ENCODE assay signal across 22 cellular contexts in the genomic region with DNA sequence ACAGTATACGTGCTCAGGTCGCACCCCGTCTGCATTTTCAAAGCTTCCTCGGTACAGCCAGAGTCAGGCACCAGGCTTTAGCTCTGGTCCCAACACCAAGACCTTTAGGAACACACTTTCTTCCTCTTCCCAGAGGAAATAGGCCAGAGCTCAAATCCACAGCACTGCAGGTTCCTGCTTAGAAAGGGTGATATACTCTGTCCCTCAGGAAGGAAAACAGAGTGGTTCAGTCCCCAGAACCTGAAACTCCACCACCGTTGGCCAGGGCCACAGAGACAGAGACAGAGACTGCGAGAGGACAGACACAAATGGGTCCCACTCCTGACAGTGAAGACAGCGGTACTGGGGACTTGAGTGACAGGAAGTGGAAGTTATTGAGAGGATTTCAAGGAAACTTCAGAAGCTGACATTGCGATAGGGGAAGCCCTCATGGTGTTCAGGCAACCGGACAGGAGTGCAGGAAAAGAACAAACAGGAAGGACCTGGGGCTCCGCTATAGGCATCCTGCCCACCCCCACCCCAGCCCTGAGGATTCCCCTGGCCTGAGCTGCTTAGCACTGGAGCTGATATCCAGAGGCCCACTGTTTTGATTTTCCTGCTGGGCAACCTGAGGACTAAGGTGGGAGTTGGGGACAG. TPM values are rescaled to one million over a fixed set of nuclear protein-coding genes. Genes with fewer than 3 reads are reported as not detected.
DNase-seq lines count a peak whose midpoint lies in the region; ATAC-seq and TF ChIP-seq lines count a peak whose summit lies in the region.
"Had no signal": no experiment of that assay in that cellular context is flagged by ENCODE, and none has a peak within 500 bp of the region (broad histone marks: within the 10 kb centered on the region; RNA-seq: fewer than 3 reads in every experiment).

No MANE protein-coding gene starts in this region.

- H3K27me3 Mint-ChIP-seq in type B pancreatic cell: no peaks in the 10 kb centered on the region

- TF ChIP-seq POLR2A in esophagus muscularis mucosa (IDR thresholded peaks at IDR 0.05; ENCODE audit: low read depth): no peak

- TF ChIP-seq EP300 in SK-N-SH (IDR thresholded peaks at IDR 0.05; ENCODE audit: borderline replicate concordance in 1 of 2, low read depth in 1 of 2, low read length in 1 of 2) (no peak), esophagus muscularis mucosa (IDR thresholded peaks at IDR 0.05) (no peak)

- H3K9me3 ChIP-seq in SK-N-SH (no peaks in the 10 kb centered on the region), PC-3 (ENCODE audit: low read length) (no peaks in the 10 kb centered on the region), esophagus muscularis mucosa (no peaks in the 10 kb centered on the region)
- H3K9me3 ChIP-seq: adrenal gland, transverse colon had no signal

- H3F3A ChIP-seq in SK-N-SH (replicated peaks; ENCODE audit: insufficient read depth): peaks cover 4% of the 10 kb centered on the region
- no peaks in the 10 kb centered on the region for H3F3A ChIP-seq in PC-3 (ENCODE audit: low read length, unreplicated experiment)

- TF ChIP-seq CTCF in SK-N-SH (IDR thresholded peaks at IDR 0.05) (no peak), type B pancreatic cell (conservative IDR thresholded peaks at IDR 0.05) (no peak), PC-3 (conservative IDR thresholded peaks at IDR 0.05; ENCODE audit: low read depth, low read length) (no peak), esophagus muscularis mucosa (IDR thresholded peaks at IDR 0.05) (no peak)

- no peak overlapping the region for H3K4me2 ChIP-seq in SK-N-SH
- no peak overlapping the region for H3K4me2 ChIP-seq in PC-3 (ENCODE audit: low read length)

- no TSS peak for BruUV-seq in PC-3 (replicated peaks; lab: Mats Ljungman, UMichigan)

- H3K9me2 ChIP-seq in SK-N-SH (no peaks in the 10 kb centered on the region), PC-3 (replicated peaks; ENCODE audit: low read length) (no peaks in the 10 kb centered on the region)

- peak overlapping the region; percentile 2 for H3K4me3 Mint-ChIP-seq in type B pancreatic cell
- H3K4me3 Mint-ChIP-seq: activated CD8-positive, alpha-beta T cell treated with anti-CD3 and anti-CD28 coated beads, Interleukin-2, amount 10 ng/mL, durations not matched to agents 7 days and 5 days; T-cell had no signal

- H4K20me1 ChIP-seq in SK-N-SH (ENCODE audit: insufficient read depth) (no peaks in the 10 kb centered on the region), PC-3 (ENCODE audit: low read length) (no peaks in the 10 kb centered on the region)

- H3K36me3 Mint-ChIP-seq in type B pancreatic cell: no peaks in the 10 kb centered on the region
- H3K36me3 Mint-ChIP-seq: T-cell had no signal

- H3K9ac ChIP-seq in SK-N-SH: no peak overlapping the region
- no peak overlapping the region for H3K9ac ChIP-seq in PC-3 (ENCODE audit: low read length)

- H3K4me3 ChIP-seq in SK-N-SH (ENCODE audit: low read depth in 2 of 2, low read length in 1 of 2) (no peak overlapping the region), PC-3 (ENCODE audit: low read length) (no peak overlapping the region), esophagus muscularis mucosa (no peak overlapping the region)
- H3K4me3 ChIP-seq: adrenal gland, coronary artery, GM12878, lung, transverse colon had no signal

- H3K27ac ChIP-seq in SK-N-SH (ENCODE audit: low read depth in 2 of 2, low read length in 1 of 2) (no peak overlapping the region), PC-3 (ENCODE audit: low read length) (no peak overlapping the region), esophagus muscularis mucosa (replicated peaks in 1 of 4) (no peak overlapping the region)
- H3K27ac ChIP-seq: adrenal gland, coronary artery, transverse colon had no signal

- H3K4me1 ChIP-seq in SK-N-SH (ENCODE audit: control insufficient read depth in 1 of 2, insufficient read depth in 2 of 2, low read depth in 1 of 2, low read length in 1 of 2): peaks cover 4 to 25% of the 10 kb centered on the region in 2 experiments; a peak in 2 of 4 replicates
- peaks cover 45% of the 10 kb centered on the region for H3K4me1 ChIP-seq in PC-3 (ENCODE audit: insufficient read depth, low read length)
- peaks cover 0 to 40% (median 26%) of the 10 kb centered on the region in 4 donors for H3K4me1 ChIP-seq in esophagus muscularis mucosa

- peaks cover 48% of the 10 kb centered on the region for H3K4me1 Mint-ChIP-seq in type B pancreatic cell (ENCODE audit: unreplicated experiment)

- H3K36me3 ChIP-seq in SK-N-SH (replicated peaks in 1 of 2; ENCODE audit: control insufficient read depth in 1 of 2, insufficient read depth in 2 of 2, low read length in 1 of 2) (no peaks in the 10 kb centered on the region), PC-3 (ENCODE audit: low read depth, low read length) (no peaks in the 10 kb centered on the region), esophagus muscularis mucosa (no peaks in the 10 kb centered on the region)
- H3K36me3 ChIP-seq: adrenal gland, transverse colon had no signal

- peak overlapping the region; percentile 42 for H3K27ac Mint-ChIP-seq in type B pancreatic cell
- H3K27ac Mint-ChIP-seq: activated CD8-positive, alpha-beta T cell treated with anti-CD3 and anti-CD28 coated beads, Interleukin-2, amount 10 ng/mL, durations not matched to agents 7 days and 5 days; T-cell had no signal

- ATAC-seq in SK-N-SH treated with all-trans-retinoic acid at 6 μM for 48 hours (no peak), PC-3 (no peak)
- ATAC-seq: activated CD8-positive, alpha-beta T cell treated with anti-CD3 and anti-CD28 coated beads, Interleukin-2, amount 10 ng/mL, durations not matched to agents 7 days and 5 days; GM12878; T-cell had no signal

- DNase-seq in SK-N-SH: no peak
- DNase-seq in UCSD-AML1 (lab: John Stamatoyannopoulos, UW; ENCODE audit: unreplicated experiment): peak; percentile 50
- peak; percentile 24 to 49 for DNase-seq in lung microvascular endothelial cell (ENCODE audit: low read depth in 2 of 2)
- no peak for DNase-seq in type B pancreatic cell (ENCODE audit: extremely low spot score, unreplicated experiment)
- no peak for DNase-seq in PC-3
- DNase-seq in esophagus muscularis mucosa (ENCODE audit: extremely low spot score): no peak
- DNase-seq in NCI-H510A treated with DMSO at 0.1 percent for 48 hours (lab: John Stamatoyannopoulos, UW): no peak
- DNase-seq: activated CD4-positive, alpha-beta T cell treated with anti-CD3 and anti-CD28 coated beads for 1 hour; activated CD8-positive, alpha-beta T cell treated with anti-CD3 and anti-CD28 coated beads, Interleukin-2, amount 10 ng/mL, durations not matched to agents 7 days and 5 days; activated gamma-delta T cell; adrenal gland; HCEC 1CT; kidney; NCI-H1105 treated with DMSO at 0.1 percent for 48 hours; NCI-H82; stimulated activated CD8-positive, alpha-beta memory T cell treated with anti-CD3 and anti-CD28 coated beads, Interleukin-4, amount 100 ng/mL, for 48 hours; T-cell; transverse colon had no signal

- H3K27me3 ChIP-seq in SK-N-SH (ENCODE audit: insufficient read depth): no peaks in the 10 kb centered on the region
- H3K27me3 ChIP-seq in PC-3 (ENCODE audit: low read length): no peaks in the 10 kb centered on the region
- peaks cover 0 to 5% (median 0%) of the 10 kb centered on the region in 4 donors for H3K27me3 ChIP-seq in esophagus muscularis mucosa
- H3K27me3 ChIP-seq: adrenal gland, transverse colon had no signal

- POLR2A ChIA-PET in SK-N-SH (lab: Yijun Ruan, JAX) (no interaction called here), PC-3 (lab: Charles Lee; ENCODE audit: unreplicated experiment) (no interaction called here)

- CTCF ChIA-PET in SK-N-SH (lab: Yijun Ruan, JAX): interaction anchor here (1.5 to 3.2 kb wide), 4 partner anchors 16 to 70 kb away, joined by 4 to 17 read pairs (median 10); no protein-coding TSS in a partner anchor
- CTCF ChIA-PET in PC-3 (lab: Charles Lee): no interaction called here

- H3K9me3 Mint-ChIP-seq in type B pancreatic cell: no peaks in the 10 kb centered on the region
- H3K9me3 Mint-ChIP-seq: T-cell had no signal

- H3K79me2 ChIP-seq in SK-N-SH (ENCODE audit: insufficient read depth) (no peaks in the 10 kb centered on the region), PC-3 (ENCODE audit: low read length) (peaks cover 9% of the 10 kb centered on the region; the same call in 1 of the 2 replicates)

- H2AFZ ChIP-seq in SK-N-SH (ENCODE audit: low read depth) (0 out of 2 replicates have a peak overlapping the region, but pooled peaks have one; percentile 22), PC-3 (ENCODE audit: low read length) (no peak overlapping the region)

- intact Hi-C loops in PC-3 (cut with micrococcal nuclease): no loop called here
- intact Hi-C loops in esophagus muscularis mucosa (cut with DNase I): no loop called here

- 76% methylated on average over 10 of the region's 10 CpGs for WGBS in SK-N-SH (ENCODE audit: low lambda C conversion rate)
- 76% methylated on average over 10 of the region's 10 CpGs for WGBS in esophagus muscularis mucosa

- no peak for TF ChIP-seq RAD21 in SK-N-SH (IDR thresholded peaks at IDR 0.05; ENCODE audit: low read length)

TF ChIP-seq in SK-N-SH, 30 proteins besides CTCF, POLR2A, EP300 and RAD21:
- TF ChIP-seq RCOR1 (IDR thresholded peaks at IDR 0.05; ENCODE audit: low read length): no peak
- no peak for TF ChIP-seq FOXJ3 (CRISPR knock-in tag; IDR thresholded peaks at IDR 0.05)

TF ChIP-seq in SK-N-SH treated with all-trans-retinoic acid at 6 μM for 48 hours, 23 proteins besides CTCF, POLR2A, EP300 and RAD21 (continues in another document):
- TF ChIP-seq ARNTL (CRISPR knock-in tag; IDR thresholded peaks at IDR 0.05; ENCODE audit: borderline replicate concordance, low read depth) (no peak), TCF4 (CRISPR knock-in tag; IDR thresholded peaks at IDR 0.05; ENCODE audit: borderline replicate concordance) (no peak), ZFP3 (CRISPR knock-in tag; IDR thresholded peaks at IDR 0.05) (no peak), ZC3H10 (CRISPR knock-in tag; IDR thresholded peaks at IDR 0.05) (no peak), OSR1 (CRISPR knock-in tag; IDR thresholded peaks at IDR 0.05) (no peak), BACH2 (CRISPR knock-in tag; IDR thresholded peaks at IDR 0.05; ENCODE audit: borderline replicate concordance) (no peak), SNAI2 (CRISPR knock-in tag; IDR thresholded peaks at IDR 0.05) (no peak)

RNA-seq across cellular contexts. Expression of a gene that starts 5.5 kb away (rescaled TPM):
- 47.7 and 49.4 TPM in 2 replicates for polyA plus RNA-seq in SK-N-SH (2012; rRNA removed)
- 35.6 and 44.1 TPM in 2 replicates for polyA plus RNA-seq in SK-N-SH (2012; cell fraction: cytosol; rRNA removed)
- polyA plus RNA-seq in SK-N-SH (2012; cell fraction: nucleus; rRNA removed): 40.7 and 41.4 TPM in 2 replicates
- 11.3 and 12.6 TPM in 2 replicates for total RNA-seq in lung microvascular endothelial cell
- total RNA-seq in type B pancreatic cell (ENCODE audit: low replicate concordance): 768 and 2,227 TPM in 2 replicates
- 719 and 1,028 TPM in 2 replicates for total RNA-seq in PC-3 (2014; rRNA removed)
- 100 to 1,000 TPM; 136 to 508 (median 387) TPM for total RNA-seq in esophagus muscularis mucosa
- total RNA-seq: activated CD8-positive, alpha-beta T cell treated with anti-CD3 and anti-CD28 coated beads, Interleukin-2, amount 10 ng/mL, durations not matched to agents 7 days and 5 days had no signal

RNA-seq across cellular contexts. Expression of a gene that starts 38.6 kb away (rescaled TPM):
- 332 and 351 TPM in 2 replicates for polyA plus RNA-seq in SK-N-SH (2012; rRNA removed)
- 225 and 265 TPM in 2 replicates for polyA plus RNA-seq in SK-N-SH (2012; cell fraction: cytosol; rRNA removed)
- 714 and 1,063 TPM in 2 replicates for polyA plus RNA-seq in SK-N-SH (2012; cell fraction: nucleus; rRNA removed)
- 139 and 162 TPM in 2 replicates for total RNA-seq in lung microvascular endothelial cell
- total RNA-seq in type B pancreatic cell (ENCODE audit: low replicate concordance): 480 and 1,293 TPM in 2 replicates
- total RNA-seq in PC-3 (2014; rRNA removed): 1,461 and 1,545 TPM in 2 replicates
- total RNA-seq in esophagus muscularis mucosa: 10 to 100 TPM; 19.7 to 42.5 (median 23.6) TPM

Comparison
In these comparisons a context has a peak if more than half of its experiments do, and no peak if none do; other contexts are left out.
1. DNase-seq: peak in UCSD-AML1 (single experiment) and lung microvascular endothelial cell (2 of 2); none in SK-N-SH (single experiment), type B pancreatic cell (single experiment), PC-3 (single experiment), esophagus muscularis mucosa (single experiment) and NCI-H510A treated with DMSO at 0.1 percent for 48 hours (single experiment).
2. RNA of a gene that starts 5.5 kb away (total RNA-seq): 768 to 2,227 TPM in type B pancreatic cell, 719 to 1,028 TPM in PC-3 and 136 to 508 TPM in esophagus muscularis mucosa; 11.3 to 12.6 TPM in lung microvascular endothelial cell; every median in the first group is over 10 times any median in the second.